Comparison of ENCODE assay signal across 8 cellular contexts in genomic region chr6:3063340-3063732, GRCh38. TPM values are rescaled to one million over a fixed set of nuclear protein-coding genes. Genes with fewer than 3 reads are reported as not detected.
DNase-seq lines count a peak whose midpoint lies in the region; ATAC-seq and TF ChIP-seq lines count a peak whose summit lies in the region.
"Not testable (repeated sequence)": the region's sequence is repeated elsewhere in the genome, so short reads cannot be mapped to it uniquely, and the experiment has no call there.

No MANE protein-coding gene starts in this region.

- H3K27ac ChIP-seq in CD8-positive, alpha-beta memory T cell (ENCODE audit: low read depth, low read length) = peak overlapping the region; percentile 91
- H3K27ac ChIP-seq in esophagus squamous epithelium (peak overlapping the region; percentile 92 to 98 (median 94)), right lobe of liver (peak overlapping the region; percentile 76 to 84 (median 82))

- H3K9me3 Mint-ChIP-seq in CD8-positive, alpha-beta memory T cell; IgD-negative memory B cell; T-helper 2 cell treated with Interferon-gamma antibody and Interleukin-4, amounts not matched to agents 5 μg/mL and 100 μg/mL, for 36 hours; type B pancreatic cell: not testable (repeated sequence)

- not testable (repeated sequence) for TF ChIP-seq CTCF in astrocyte of the spinal cord (IDR thresholded peaks at IDR 0.05; ENCODE audit: low read depth, low read length); esophagus squamous epithelium (IDR thresholded peaks at IDR 0.05); right lobe of liver (IDR thresholded peaks at IDR 0.05); type B pancreatic cell (conservative IDR thresholded peaks at IDR 0.05)

- intact Hi-C loops in esophagus squamous epithelium (cut with DNase I); posterior vena cava (cut with DNase I): not testable (repeated sequence)
- intact Hi-C loops in right lobe of liver (cut with DNase I) = loop anchor here in 1 of 2 donors (5.0 kb wide), 1 partner anchor 71 kb away; no protein-coding TSS in a partner anchor

- H3K27me3 ChIP-seq in CD8-positive, alpha-beta memory T cell (ENCODE audit: insufficient read depth, low read length, poor library complexity, severe bottlenecking); esophagus squamous epithelium; right lobe of liver: not testable (repeated sequence)

- POLR2A ChIA-PET in CD8-positive, alpha-beta memory T cell (lab: Charles Lee) = interaction anchor here (0.8 to 1.3 kb wide), 12 partner anchors 10 to 298 kb away, joined by 3 to 14 read pairs (median 6); partner anchors contain the start of genes BPHL, NQO2, SERPINB1 and SERPINB6

- not testable (repeated sequence) for TF ChIP-seq POLR2A in esophagus squamous epithelium (IDR thresholded peaks at IDR 0.05); right lobe of liver (IDR thresholded peaks at IDR 0.05)

- WGBS in esophagus squamous epithelium, 2 donors = no CpG with 5 or more reads among the region's 19 CpGs
- no CpG with 5 or more reads among the region's 19 CpGs for WGBS in right lobe of liver (ENCODE audit: insufficient coverage, low coverage, low lambda C conversion rate, missing lambda C conversion rate)

- peak overlapping the region in 6 of 8 donors; percentile 23 to 88 (median 67) for H3K27ac Mint-ChIP-seq in CD8-positive, alpha-beta memory T cell
- peak overlapping the region in 1 of 3 donors; percentile 61 for H3K27ac Mint-ChIP-seq in IgD-negative memory B cell
- H3K27ac Mint-ChIP-seq in T-helper 2 cell treated with Interferon-gamma antibody and Interleukin-4, amounts not matched to agents 5 μg/mL and 100 μg/mL, for 36 hours = peak overlapping the region; percentile 81
- H3K27ac Mint-ChIP-seq in type B pancreatic cell = not testable (repeated sequence)

- H3K9me3 ChIP-seq in CD8-positive, alpha-beta memory T cell (ENCODE audit: low read length); esophagus squamous epithelium; right lobe of liver: not testable (repeated sequence)

- peak overlapping the region; percentile 87 to 97 (median 95) for H3K4me3 Mint-ChIP-seq in CD8-positive, alpha-beta memory T cell
- H3K4me3 Mint-ChIP-seq in IgD-negative memory B cell (peak overlapping the region; percentile 89 to 94 (median 94)), type B pancreatic cell (peak overlapping the region; percentile 80)
- peak overlapping the region; percentile 93 for H3K4me3 Mint-ChIP-seq in T-helper 2 cell treated with Interferon-gamma antibody and Interleukin-4, amounts not matched to agents 5 μg/mL and 100 μg/mL, for 36 hours

- not testable (repeated sequence) for H3K36me3 ChIP-seq in CD8-positive, alpha-beta memory T cell (ENCODE audit: insufficient read depth, low read length); esophagus squamous epithelium; right lobe of liver

- H3K4me1 ChIP-seq in CD8-positive, alpha-beta memory T cell (ENCODE audit: insufficient read depth, low read length); right lobe of liver: not testable (repeated sequence)
- peaks cover 6 to 38% (median 18%) of the 10 kb centered on the region in 3 donors for H3K4me1 ChIP-seq in esophagus squamous epithelium

- in situ Hi-C loops in astrocyte of the spinal cord (cut with HindIII; ENCODE audit: low sequenced_read_pairs) = not testable (repeated sequence)

- H3K4me1 Mint-ChIP-seq in CD8-positive, alpha-beta memory T cell = peaks cover 27 to 47% (median 45%) of the 10 kb centered on the region in 3 donors
- H3K4me1 Mint-ChIP-seq in IgD-negative memory B cell = peaks cover 5 to 20% (median 15%) of the 10 kb centered on the region in 3 donors
- peaks cover 43% of the 10 kb centered on the region for H3K4me1 Mint-ChIP-seq in T-helper 2 cell treated with Interferon-gamma antibody and Interleukin-4, amounts not matched to agents 5 μg/mL and 100 μg/mL, for 36 hours (ENCODE audit: low read depth)
- H3K4me1 Mint-ChIP-seq in type B pancreatic cell (ENCODE audit: unreplicated experiment) = not testable (repeated sequence)

- peak overlapping the region; percentile 71 for H3K4me3 ChIP-seq in CD8-positive, alpha-beta memory T cell (ENCODE audit: low read length)
- H3K4me3 ChIP-seq in astrocyte of the spinal cord (ENCODE audit: low read depth, low read length) (peak overlapping the region; percentile 13), esophagus squamous epithelium (peak overlapping the region; percentile 65 to 96 (median 82)), right lobe of liver (peak overlapping the region; percentile 64 to 91 (median 68))

- H3K36me3 Mint-ChIP-seq in CD8-positive, alpha-beta memory T cell; IgD-negative memory B cell; type B pancreatic cell: not testable (repeated sequence)
- peaks cover 12% of the 10 kb centered on the region for H3K36me3 Mint-ChIP-seq in T-helper 2 cell treated with Interferon-gamma antibody and Interleukin-4, amounts not matched to agents 5 μg/mL and 100 μg/mL, for 36 hours (ENCODE audit: low read depth)

- H3K27me3 Mint-ChIP-seq in CD8-positive, alpha-beta memory T cell; IgD-negative memory B cell; T-helper 2 cell treated with Interferon-gamma antibody and Interleukin-4, amounts not matched to agents 5 μg/mL and 100 μg/mL, for 36 hours (ENCODE audit: low read depth): not testable (repeated sequence)
- H3K27me3 Mint-ChIP-seq in type B pancreatic cell = peaks cover 18% of the 10 kb centered on the region

- DNase-seq in CD8-positive, alpha-beta memory T cell; T-helper 2 cell treated with Interferon-gamma antibody and Interleukin-4, amounts not matched to agents 5 μg/mL and 100 μg/mL, for 36 hours (ENCODE audit: low spot score); astrocyte of the spinal cord (ENCODE audit: low read depth, low spot score); esophagus squamous epithelium (lab: John Stamatoyannopoulos, UW); right lobe of liver; type B pancreatic cell (ENCODE audit: extremely low spot score, unreplicated experiment): not testable (repeated sequence)
- DNase-seq in posterior vena cava (ENCODE audit: low spot score) = peak; percentile 62

- not testable (repeated sequence) for ATAC-seq in right lobe of liver

- CTCF ChIA-PET in CD8-positive, alpha-beta memory T cell (lab: Charles Lee) = interaction anchor here (0.8 to 1.3 kb wide), 7 partner anchors 10 to 298 kb away, joined by 3 to 9 read pairs (median 7); partner anchors contain the start of genes NQO2, TUBB2A and WRNIP1

RNA-seq across cellular contexts. Expression of gene RIPK1, which starts 5.0 kb away (rescaled TPM):
- 10 to 100 TPM; 21.7 to 22.1 TPM for total RNA-seq in CD8-positive, alpha-beta memory T cell
- polyA plus RNA-seq in CD8-positive, alpha-beta memory T cell = 25.1 TPM
- 13.0 TPM for polyA plus RNA-seq in IgD-negative memory B cell
- total RNA-seq in esophagus squamous epithelium (10 to 100 TPM; 17.7 to 25.7 (median 20.9) TPM), right lobe of liver (10 to 100 TPM; 13.9 to 17.6 (median 16.6) TPM), posterior vena cava (10 to 100 TPM; 19.9 to 20.3 TPM), type B pancreatic cell (ENCODE audit: low replicate concordance) (14.7 and 16.3 TPM in 2 replicates)

RNA-seq across cellular contexts. Expression of gene BPHL, which starts 55.2 kb away (rescaled TPM):
- 10 to 100 TPM; 10.5 to 10.7 TPM for total RNA-seq in CD8-positive, alpha-beta memory T cell
- polyA plus RNA-seq in CD8-positive, alpha-beta memory T cell = 6.5 TPM
- 17.3 TPM for polyA plus RNA-seq in IgD-negative memory B cell
- total RNA-seq in esophagus squamous epithelium = 10 to 100 TPM; 10.1 to 26.0 (median 11.8) TPM
- 100 to 1,000 TPM in 2 of 6 experiments, 10 to 100 TPM in 4; 30.4 to 142 (median 68.6) TPM for total RNA-seq in right lobe of liver
- total RNA-seq in posterior vena cava = 10 to 100 TPM in 1 of 2 donors, 1 to 10 TPM in 1; 9.0 to 11.0 TPM
- total RNA-seq in type B pancreatic cell (ENCODE audit: low replicate concordance) = 50.3 and 56.2 TPM in 2 replicates

Comparison
In these comparisons a context has a peak if more than half of its experiments do, and no peak if none do; other contexts are left out.
1. H3K4me3 ChIP-seq: peak in every context shown above with its lines; median percentile 82 in esophagus squamous epithelium; 71 in CD8-positive, alpha-beta memory T cell; 68 in right lobe of liver; 13 in astrocyte of the spinal cord.